Comparison of ENCODE assay signal across 28 cellular contexts in the genomic region with DNA sequence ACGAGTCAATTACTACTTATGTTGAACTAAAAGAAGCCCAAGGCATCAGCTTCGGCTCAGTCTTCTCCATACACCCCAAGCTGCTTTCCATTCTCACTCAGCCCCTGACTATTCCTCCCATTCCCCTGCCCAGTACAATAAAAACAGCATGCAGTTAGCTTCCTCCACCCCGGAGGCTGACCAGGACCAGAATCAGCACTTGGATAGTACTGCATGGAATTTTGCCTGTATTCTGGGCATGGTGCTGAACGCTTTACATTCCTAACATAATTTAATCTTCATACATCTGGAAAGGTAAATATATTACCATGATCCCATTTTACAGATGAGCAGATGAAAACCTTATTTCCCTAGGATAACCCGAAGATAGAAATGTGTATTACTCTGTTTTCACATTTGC.
"Had no signal": no experiment of that assay in that cellular context is flagged by ENCODE, and none has a peak within 500 bp of the region (broad histone marks: within the 10 kb centered on the region; RNA-seq: fewer than 3 reads in every experiment).

No MANE protein-coding gene starts in this region.

- H3K27me3 ChIP-seq: adrenal gland, body of pancreas, colonic mucosa, esophagus muscularis mucosa, gastrocnemius medialis, heart left ventricle had no signal

- H3K4me3 ChIP-seq: adrenal gland, body of pancreas, colonic mucosa, esophagus muscularis mucosa, gastrocnemius medialis, heart left ventricle had no signal

- DNase-seq: activated B cell treated with CpG ODN at 0.5 μM for 24 hours; activated CD4-positive, alpha-beta T cell treated with anti-CD3 and anti-CD28 coated beads for 48 hours; activated CD4-positive, alpha-beta T cell treated with anti-CD3 and anti-CD28 coated beads, Interleukin-2, amount 50 U/mL, for 1 hour; activated CD4-positive, alpha-beta T cell treated with anti-CD3 and anti-CD28 coated beads, Interleukin-2, amount 50 U/mL, for 48 hours; activated CD8-positive, alpha-beta memory T cell treated with anti-CD3 and anti-CD28 coated beads for 24 hours; activated CD8-positive, alpha-beta T cell treated with anti-CD3 and anti-CD28 coated beads for 36 hours; activated effector memory CD4-positive, alpha-beta T cell treated with Interleukin-2 at 50 U/mL for 16 hours; activated naive CD4-positive, alpha-beta T cell treated with anti-CD3 and anti-CD28 coated beads for 36 hours; activated naive CD8-positive, alpha-beta T cell treated with anti-CD3 and anti-CD28 coated beads for 36 hours; activated naive CD8-positive, alpha-beta T cell treated with anti-CD3 and anti-CD28 coated beads, Interleukin-2, amount 50 U/mL, for 24 hours; activated T-cell treated with anti-CD3 and anti-CD28 coated beads, Interleukin-2, amount 50 U/mL, for 4 hours; adrenal gland; amygdala; aorta; body of pancreas; caudate nucleus; colonic mucosa; effector CD8-positive, alpha-beta T cell; foreskin keratinocyte; gastrocnemius medialis; glutamatergic neuron; heart left ventricle; hypothalamus; T1000; WERI-Rb-1 had no signal

- H3K27ac ChIP-seq: adrenal gland, body of pancreas, colonic mucosa, esophagus muscularis mucosa, foreskin keratinocyte, gastrocnemius medialis, heart left ventricle, WERI-Rb-1 had no signal

- ATAC-seq: activated CD4-positive, CD25-positive, alpha-beta regulatory T cell treated with anti-CD3 and anti-CD28 coated beads, Interleukin-2, amount 50 U/mL, for 24 hours; activated CD8-positive, alpha-beta T cell treated with anti-CD3 and anti-CD28 coated beads for 36 hours; activated naive CD8-positive, alpha-beta T cell treated with anti-CD3 and anti-CD28 coated beads, Interleukin-2, amount 50 U/mL, for 24 hours; activated T-cell treated with anti-CD3 and anti-CD28 coated beads, Interleukin-2, amount 50 U/mL, for 4 hours; activated T-helper 17 cell treated with anti-CD3 and anti-CD28 coated beads, Interleukin-2, amount 50 U/mL, for 72 hours; body of pancreas; foreskin keratinocyte; gastrocnemius medialis; heart left ventricle had no signal

- H3K4me1 ChIP-seq: adrenal gland, body of pancreas, colonic mucosa, esophagus muscularis mucosa, foreskin keratinocyte, heart left ventricle had no signal

- H3K36me3 ChIP-seq: adrenal gland, colonic mucosa, esophagus muscularis mucosa, gastrocnemius medialis, heart left ventricle, WERI-Rb-1 had no signal

- H3K9me3 ChIP-seq: adrenal gland, body of pancreas, colonic mucosa, esophagus muscularis mucosa, gastrocnemius medialis, heart left ventricle had no signal
